In genomic region chr1:47435506-47436303, GRCh38 we compare ENCODE assay signal across 11 cellular contexts. TPM values are rescaled to one million over a fixed set of nuclear protein-coding genes. Genes with fewer than 3 reads are reported as not detected.
A peak's percentile ranks its signal among the peaks of the same experiment; 100 is the strongest.
DNase-seq lines count a peak whose midpoint lies in the region; ATAC-seq and TF ChIP-seq lines count a peak whose summit lies in the region.
"Had no signal": no experiment of that assay in that cellular context is flagged by ENCODE, and none has a peak within 500 bp of the region (broad histone marks: within the 10 kb centered on the region; RNA-seq: fewer than 3 reads in every experiment).

No MANE protein-coding gene starts in this region.

- WGBS in tibial nerve, 2 donors: 50 to 72% methylated on average over 6 of the region's 6 CpGs

- intact Hi-C loops in Panc1 (cut with micrococcal nuclease; ENCODE audit: unreplicated experiment): loop anchor here (2.0 kb wide), 1 partner anchor 275 kb away; no protein-coding TSS in a partner anchor

- H3K36me3 ChIP-seq in Panc1 (ENCODE audit: control insufficient read depth, insufficient read depth, low read length) (no peaks in the 10 kb centered on the region; the same call in 1 of the 2 replicates), duodenal mucosa (ENCODE audit: control insufficient read depth in 1 of 2, insufficient read depth in 2 of 2, low read length in 2 of 2) (no peaks in the 10 kb centered on the region), tibial nerve (no peaks in the 10 kb centered on the region)
- H3K36me3 ChIP-seq: adrenal gland, prostate gland, uterus had no signal

- peaks cover 49% of the 10 kb centered on the region for H3K4me1 Mint-ChIP-seq in activated T-cell treated with anti-CD3 and anti-CD28 coated beads, Interleukin-2, amount 50 U/mL, for 72 hours (ENCODE audit: low read depth)

- no peak for ATAC-seq in activated T-cell treated with anti-CD3 and anti-CD28 coated beads, Interleukin-2, amount 50 U/mL, for 72 hours (replicated peaks in 1 of 2)
- ATAC-seq in Panc1: no peak

- peak overlapping the region in 1 of 2 donors; percentile 74 for H3K9ac ChIP-seq in duodenal mucosa (ENCODE audit: low read depth in 1 of 2, low read length in 2 of 2)

- BruUV-seq in Panc1 (replicated peaks; lab: Mats Ljungman, UMichigan): TSS peak; percentile 78

- peak overlapping the region; percentile 83 for H3K27ac ChIP-seq in Panc1 (ENCODE audit: low read length)
- H3K27ac ChIP-seq in duodenal mucosa (ENCODE audit: low read depth, low read length): no peak overlapping the region
- peak overlapping the region in 2 of 4 donors; percentile 18 to 84 for H3K27ac ChIP-seq in tibial nerve

- POLR2A ChIA-PET in Panc1 (lab: Charles Lee): no interaction called here

- H3K4me1 ChIP-seq in Panc1 (ENCODE audit: control insufficient read depth, insufficient read depth, low read length) (peaks cover 33% of the 10 kb centered on the region), duodenal mucosa (ENCODE audit: control insufficient read depth in 1 of 2, insufficient read depth in 2 of 2, low read length in 2 of 2) (peaks cover 20 to 25% of the 10 kb centered on the region in 2 donors), tibial nerve (peaks cover 0 to 68% (median 39%) of the 10 kb centered on the region in 4 donors)
- H3K4me1 ChIP-seq: prostate gland had no signal

- H3K27ac Mint-ChIP-seq in activated T-cell treated with anti-CD3 and anti-CD28 coated beads, Interleukin-2, amount 50 U/mL, for 72 hours: no peak overlapping the region

- TF ChIP-seq CTCF in Panc1 (IDR thresholded peaks at IDR 0.05): no peak
- TF ChIP-seq CTCF in tibial nerve (IDR thresholded peaks at IDR 0.05): no peak

- TF ChIP-seq POLR2A in tibial nerve (IDR thresholded peaks at IDR 0.05): no peak

- no peak for TF ChIP-seq EP300 in tibial nerve (IDR thresholded peaks at IDR 0.05)

- peak overlapping the region; percentile 98 for H3K4me3 Mint-ChIP-seq in activated T-cell treated with anti-CD3 and anti-CD28 coated beads, Interleukin-2, amount 50 U/mL, for 72 hours

- in situ Hi-C loops in Panc1 (cut with HindIII; ENCODE audit: low pct_unique_long_range_greater_than_20kb, low sequenced_read_pairs): no loop called here

- no peak for DNase-seq in activated T-cell treated with anti-CD3 and anti-CD28 coated beads, Interleukin-2, amount 50 U/mL, for 72 hours
- DNase-seq in activated T-cell treated with anti-CD3 and anti-CD28 coated beads for 4 hours (no peak), Panc1 (ENCODE audit: low read depth, low spot score) (no peak), tibial nerve (ENCODE audit: low spot score in 2 of 2) (no peak), NCI-H82 (lab: John Stamatoyannopoulos, UW) (no peak), NCI-H2081 (lab: John Stamatoyannopoulos, UW) (no peak)
- DNase-seq in activated CD4-positive, alpha-beta T cell treated with anti-CD3 and anti-CD28 coated beads, Interleukin-2, amount 50 U/mL, for 1 hour: no peak

- H3K9me3 Mint-ChIP-seq in activated T-cell treated with anti-CD3 and anti-CD28 coated beads, Interleukin-2, amount 50 U/mL, for 72 hours: no peaks in the 10 kb centered on the region

- H3K27me3 ChIP-seq in Panc1 (ENCODE audit: control insufficient read depth, insufficient read depth, low read length) (no peaks in the 10 kb centered on the region), duodenal mucosa (ENCODE audit: control insufficient read depth in 1 of 2, insufficient read depth in 2 of 2, low read length in 2 of 2) (peaks cover 15 to 47% of the 10 kb centered on the region in 2 donors), tibial nerve (peaks cover 0 to 73% of the 10 kb centered on the region in 2 donors)

- peaks cover 2 to 3% of the 10 kb centered on the region in 2 donors for H3K36me3 Mint-ChIP-seq in activated T-cell treated with anti-CD3 and anti-CD28 coated beads, Interleukin-2, amount 50 U/mL, for 72 hours (ENCODE audit: insufficient read depth in 2 of 2)

- H3K9me3 ChIP-seq in Panc1 (ENCODE audit: control insufficient read depth, insufficient read depth, low read depth, low read length) (no peaks in the 10 kb centered on the region), duodenal mucosa (ENCODE audit: control insufficient read depth in 1 of 2, low read length in 2 of 2) (no peaks in the 10 kb centered on the region), tibial nerve (no peaks in the 10 kb centered on the region)
- H3K9me3 ChIP-seq: adrenal gland, prostate gland, uterus had no signal

- peak overlapping the region; percentile 63 to 89 for H3K4me3 ChIP-seq in Panc1 (ENCODE audit: low read depth in 2 of 2, low read length in 2 of 2)
- H3K4me3 ChIP-seq in duodenal mucosa (ENCODE audit: low read depth in 1 of 2, low read length in 2 of 2): peak overlapping the region; percentile 59 to 63
- H3K4me3 ChIP-seq in tibial nerve: peak overlapping the region in 3 of 4 donors; percentile 49 to 79 (median 79)

- H3K27me3 Mint-ChIP-seq in activated T-cell treated with anti-CD3 and anti-CD28 coated beads, Interleukin-2, amount 50 U/mL, for 72 hours (ENCODE audit: low read depth): peaks cover 42% of the 10 kb centered on the region

- CTCF ChIA-PET in Panc1 (lab: Charles Lee): interaction anchor here (0.6 to 5.0 kb wide), 9 partner anchors 15 to 290 kb away, joined by 3 to 58 read pairs (median 4); no protein-coding TSS in a partner anchor

RNA-seq across cellular contexts. Expression of gene FOXD2, which starts 2.1 kb away (rescaled TPM):
- total RNA-seq in activated T-cell treated with anti-CD3 and anti-CD28 coated beads, Interleukin-2, amount 50 U/mL, for 72 hours: under 1 TPM; 0.14 to 0.28 TPM
- total RNA-seq in Panc1 (2021; ENCODE audit: unreplicated experiment) (2.2 TPM), tibial nerve (10 to 100 TPM; 11.7 to 34.7 (median 27.6) TPM)
- polyA plus RNA-seq in Panc1 (2012; ENCODE audit: insufficient read length): 1.4 TPM

RNA-seq across cellular contexts. Expression of gene FOXE3, which starts 19.6 kb away (rescaled TPM):
- total RNA-seq in activated T-cell treated with anti-CD3 and anti-CD28 coated beads, Interleukin-2, amount 50 U/mL, for 72 hours: not detected
- total RNA-seq in Panc1 (2021; ENCODE audit: unreplicated experiment) (0.46 TPM), tibial nerve (under 1 TPM in 2 of 4 donors, not detected in 2; 0.21 to 0.98 TPM)
- 0.27 TPM for polyA plus RNA-seq in Panc1 (2012; ENCODE audit: insufficient read length)
- total RNA-seq: adrenal gland had no signal
